Comparison of ENCODE assay signal across 10 cellular contexts in the genomic region with DNA sequence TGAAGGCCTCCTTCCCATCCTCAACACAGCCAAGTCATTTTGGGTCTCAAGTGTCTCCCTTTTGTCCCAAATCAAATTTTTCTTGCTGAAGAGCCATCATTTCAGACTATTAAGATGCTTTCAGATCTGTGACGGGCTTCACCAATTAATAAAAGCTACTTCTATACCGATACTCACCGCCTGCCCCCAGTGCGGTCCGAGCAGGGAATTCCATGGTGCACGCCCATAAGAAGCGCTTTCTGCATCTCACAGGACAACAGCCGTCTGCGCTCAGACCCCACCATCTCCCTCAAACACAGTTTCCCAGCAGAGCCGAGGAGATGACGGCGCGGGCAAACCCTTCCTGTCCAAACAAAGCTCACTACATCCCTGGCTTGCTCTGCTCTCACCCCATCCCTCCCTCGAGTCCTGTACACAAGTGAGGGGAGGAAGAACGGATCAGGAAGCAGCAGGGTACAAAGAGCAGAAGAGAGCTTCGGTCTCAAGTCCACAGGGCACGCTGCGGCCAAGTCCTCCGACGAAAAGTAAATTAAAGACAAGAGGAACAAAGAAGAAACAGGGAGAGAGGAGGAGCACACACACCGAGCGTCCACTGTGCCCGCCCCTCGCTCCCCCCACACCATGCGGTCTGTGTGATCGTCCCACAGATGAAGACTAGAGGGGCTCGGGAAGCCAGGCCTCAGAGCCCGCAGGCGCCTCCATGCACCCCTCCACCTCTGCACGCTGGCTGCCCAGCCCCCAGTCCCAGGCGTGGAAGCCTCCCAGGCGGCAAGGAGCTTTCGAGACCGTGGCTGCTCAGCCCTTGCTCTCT.
DNase-seq lines count a peak whose midpoint lies in the region; ATAC-seq and TF ChIP-seq lines count a peak whose summit lies in the region.
"Had no signal": no experiment of that assay in that cellular context is flagged by ENCODE, and none has a peak within 500 bp of the region (broad histone marks: within the 10 kb centered on the region; RNA-seq: fewer than 3 reads in every experiment).

No MANE protein-coding gene starts in this region.

- no peaks in the 10 kb centered on the region for H3K27me3 ChIP-seq in right cardiac atrium (ENCODE audit: control insufficient read depth, insufficient read depth)

- no peak for ATAC-seq in right cardiac atrium
- no peak for ATAC-seq in Right ventricle myocardium superior (ENCODE audit: poor library complexity)
- ATAC-seq in naive B cell (ENCODE audit: low read depth in 2 of 2) = no peak

- H3K4me3 Mint-ChIP-seq in chondrocyte (ENCODE audit: unreplicated experiment) (peak overlapping the region; percentile 10), naive B cell (peak overlapping the region in 5 of 8 donors; percentile 14 to 74 (median 43))
- H3K4me3 Mint-ChIP-seq: activated naive CD4-positive, alpha-beta T cell treated with anti-CD3 and anti-CD28 coated beads, Interleukin-2, amount 10 ng/mL, durations not matched to agents 7 days and 5 days had no signal

- intact Hi-C loops in right cardiac atrium (cut with DNase I) = loop anchor here in 1 of 4 donors (10.0 kb wide), 1 partner anchor 84 kb away; no protein-coding TSS in a partner anchor
- intact Hi-C loops in Right ventricle myocardium superior (cut with DNase I) = no loop called here
- intact Hi-C loops in cardiac septum (cut with DNase I) = no loop called here

- H3K9me3 Mint-ChIP-seq in chondrocyte (ENCODE audit: low read depth) (no peaks in the 10 kb centered on the region), naive B cell (no peaks in the 10 kb centered on the region)
- H3K9me3 Mint-ChIP-seq: activated naive CD4-positive, alpha-beta T cell treated with anti-CD3 and anti-CD28 coated beads, Interleukin-2, amount 10 ng/mL, durations not matched to agents 7 days and 5 days had no signal

- H3K27me3 Mint-ChIP-seq in chondrocyte (ENCODE audit: low read depth) (no peaks in the 10 kb centered on the region), naive B cell (no peaks in the 10 kb centered on the region)
- H3K27me3 Mint-ChIP-seq: activated naive CD4-positive, alpha-beta T cell treated with anti-CD3 and anti-CD28 coated beads, Interleukin-2, amount 10 ng/mL, durations not matched to agents 7 days and 5 days had no signal

- no peak for TF ChIP-seq CTCF in chondrocyte (IDR thresholded peaks at IDR 0.05)

- H3K27ac Mint-ChIP-seq in chondrocyte (ENCODE audit: unreplicated experiment) = peak overlapping the region; percentile 62
- H3K27ac Mint-ChIP-seq in naive B cell = peak overlapping the region in 5 of 6 donors; percentile 75 to 88 (median 85)
- H3K27ac Mint-ChIP-seq: activated naive CD4-positive, alpha-beta T cell treated with anti-CD3 and anti-CD28 coated beads, Interleukin-2, amount 10 ng/mL, durations not matched to agents 7 days and 5 days had no signal

- H3K36me3 Mint-ChIP-seq in chondrocyte (ENCODE audit: low read depth) (peaks cover 2% of the 10 kb centered on the region), naive B cell (peaks cover 0 to 12% of the 10 kb centered on the region in 2 donors)

- DNase-seq in right cardiac atrium (peak in 2 of 3 donors; percentile 40 to 44), Right ventricle myocardium superior (no peak), chondrocyte (ENCODE audit: low spot score) (no peak), naive B cell (no peak), hypothalamus (lab: John Stamatoyannopoulos, UW) (no peak), NK-92 (lab: John Stamatoyannopoulos, UW; ENCODE audit: unreplicated experiment) (no peak), cardiac septum (ENCODE audit: low spot score) (no peak)
- DNase-seq in activated CD4-positive, CD25-positive, alpha-beta regulatory T cell treated with anti-CD3 and anti-CD28 coated beads, Interleukin-2, amount 50 U/mL, for 72 hours = no peak

- H3K4me3 ChIP-seq in right cardiac atrium (ENCODE audit: low read length) = no peak overlapping the region

- H3K9me3 ChIP-seq in right cardiac atrium (ENCODE audit: control insufficient read depth, low read length) = no peaks in the 10 kb centered on the region

- H3K4me1 Mint-ChIP-seq in chondrocyte (ENCODE audit: low read depth) = peaks cover 61% of the 10 kb centered on the region
- H3K4me1 Mint-ChIP-seq in naive B cell = peaks cover 42 to 69% (median 47%) of the 10 kb centered on the region in 3 donors

- no peak overlapping the region for H3K27ac ChIP-seq in right cardiac atrium (ENCODE audit: low read length)
- H3K27ac ChIP-seq: C4-2B had no signal

- H3K4me1 ChIP-seq in right cardiac atrium (ENCODE audit: control insufficient read depth, insufficient read depth, low read length) = peaks cover 4% of the 10 kb centered on the region

- 71% methylated on average over 34 of the region's 34 CpGs for WGBS in right cardiac atrium

Comparison
In these comparisons a context has a peak if more than half of its experiments do, and no peak if none do; other contexts are left out.
1. DNase-seq: peak in right cardiac atrium (2 of 3); none in Right ventricle myocardium superior (single experiment), chondrocyte (single experiment), naive B cell (single experiment), hypothalamus (0 of 51), NK-92 (single experiment), activated CD4-positive, CD25-positive, alpha-beta regulatory T cell treated with anti-CD3 and anti-CD28 coated beads, Interleukin-2, amount 50 U/mL, for 72 hours (single experiment) and cardiac septum (single experiment).